ENCODE assay signal across 28 cellular contexts in the genomic region with DNA sequence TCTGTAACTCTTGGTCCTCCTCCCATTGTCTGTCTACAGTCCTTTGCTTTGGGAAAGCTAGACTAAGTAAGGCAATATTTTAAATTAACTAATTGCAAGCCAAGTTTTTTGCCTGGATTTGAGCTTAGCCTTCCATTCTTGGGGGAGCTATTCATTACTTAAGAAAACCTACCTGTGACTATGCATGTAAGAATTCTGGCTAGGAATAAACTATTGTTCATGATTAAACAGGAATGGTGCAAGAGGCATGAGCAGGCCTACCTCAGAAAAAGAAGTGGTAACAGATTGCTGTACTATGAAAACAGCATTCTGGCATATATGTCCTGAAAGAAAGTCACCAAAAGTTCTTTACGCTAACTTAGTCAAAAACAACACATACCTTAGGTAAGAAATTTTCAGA.
"Had no signal": no experiment of that assay in that cellular context is flagged by ENCODE, and none has a peak within 500 bp of the region (broad histone marks: within the 10 kb centered on the region; RNA-seq: fewer than 3 reads in every experiment).

No MANE protein-coding gene starts in this region.

- DNase-seq: dorsolateral prefrontal cortex; effector CD8-positive, alpha-beta T cell; endodermal cell; erythroblast; esophagus squamous epithelium; foreskin melanocyte; glutamatergic neuron; heart right ventricle; left cardiac atrium; left lung; mesendoderm; midbrain; naive thymus-derived CD4-positive, alpha-beta T cell; stimulated activated CD4-positive, alpha-beta T cell treated with anti-CD3 and anti-CD28 coated beads, Interleukin-12 subunit alpha, Interleukin-12 subunit beta, amount 100 ng/mL, for 4 hours; stimulated activated CD4-positive, alpha-beta T cell treated with anti-CD3 and anti-CD28 coated beads, Interleukin-1b, Interleukin-23, amount 100 ng/mL, for 48 hours; stimulated activated CD4-positive, alpha-beta T cell treated with anti-CD3 and anti-CD28 coated beads, Interleukin-4, amount 100 ng/mL, for 1 hour; stimulated activated CD8-positive, alpha-beta memory T cell treated with anti-CD3 and anti-CD28 coated beads, Interleukin-4, amount 100 ng/mL, for 48 hours; stimulated activated naive CD4-positive, alpha-beta T cell; stimulated activated naive CD8-positive, alpha-beta T cell treated with anti-CD3 and anti-CD28 coated beads, Interleukin-15, amount 100 ng/mL, for 72 hours; transverse colon; upper lobe of right lung; uterus had no signal

- H3K27me3 ChIP-seq: dorsolateral prefrontal cortex, esophagus squamous epithelium, heart right ventricle, left lung, neural progenitor cell, right atrium auricular region, suprapubic skin, transverse colon, upper lobe of right lung, uterus had no signal

- H3K36me3 ChIP-seq: esophagus squamous epithelium, heart right ventricle, left lung, right atrium auricular region, suprapubic skin, transverse colon, upper lobe of right lung, uterus had no signal

- H3K4me3 ChIP-seq: dorsolateral prefrontal cortex, esophagus squamous epithelium, heart right ventricle, left lung, neural progenitor cell, right atrium auricular region, smooth muscle cell, suprapubic skin, transverse colon, upper lobe of right lung, uterus had no signal

- FAIRE-seq: colon, keratinocyte had no signal
